Comparison of ENCODE assay signal across 11 cellular contexts in the genomic region with DNA sequence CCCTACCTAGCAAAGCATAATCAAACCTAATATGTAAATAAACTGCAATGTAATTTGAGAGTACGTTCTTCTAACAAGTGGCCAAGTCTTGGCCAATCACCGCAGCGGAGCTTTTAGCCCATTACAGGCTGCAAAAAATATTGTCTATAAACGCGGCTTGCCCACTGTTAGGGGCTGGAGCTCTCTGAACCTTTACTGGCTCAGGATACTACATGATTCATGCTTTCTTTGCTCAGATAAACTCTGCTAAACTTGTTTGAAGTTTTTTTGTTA. TPM values are rescaled to one million over a fixed set of nuclear protein-coding genes. Genes with fewer than 3 reads are reported as not detected.
DNase-seq lines count a peak whose midpoint lies in the region; ATAC-seq, FAIRE-seq and TF ChIP-seq lines count a peak whose summit lies in the region.
"Had no signal": no experiment of that assay in that cellular context is flagged by ENCODE, and none has a peak within 500 bp of the region (broad histone marks: within the 10 kb centered on the region; RNA-seq: fewer than 3 reads in every experiment).

No MANE protein-coding gene starts in this region.

- no peak overlapping the region for H3K27ac ChIP-seq in CD8-positive, alpha-beta memory T cell (ENCODE audit: low read depth, low read length)
- peak overlapping the region; percentile 87 for H3K27ac ChIP-seq in naive thymus-derived CD4-positive, alpha-beta T cell (ENCODE audit: low read depth, low read length)
- no peak overlapping the region for H3K27ac ChIP-seq in kidney (ENCODE audit: low read depth in 2 of 2, low read length in 2 of 2)

- no peaks in the 10 kb centered on the region for H3K27me3 ChIP-seq in CD8-positive, alpha-beta memory T cell (ENCODE audit: insufficient read depth, low read length, poor library complexity, severe bottlenecking)
- no peaks in the 10 kb centered on the region for H3K27me3 ChIP-seq in naive thymus-derived CD4-positive, alpha-beta T cell (ENCODE audit: control insufficient read depth in 2 of 2, insufficient read depth in 2 of 2, low read length in 2 of 2)

- DNase-seq in CD8-positive, alpha-beta memory T cell, result no peak
- DNase-seq in HEK293T (ENCODE audit: extremely low spot score) (peak; percentile 42), kidney (no peak), kidney tubule cell (ENCODE audit: low spot score) (no peak)
- DNase-seq in naive thymus-derived CD4-positive, alpha-beta T cell, result no peak
- DNase-seq in stimulated activated CD8-positive, alpha-beta memory T cell treated with anti-CD3 and anti-CD28 coated beads, Interleukin-4, amount 100 ng/mL, for 48 hours, result no peak
- DNase-seq: activated CD4-positive, alpha-beta T cell treated with anti-CD3 and anti-CD28 coated beads for 4 hours; aorta had no signal

- H3K4me1 Mint-ChIP-seq in CD8-positive, alpha-beta memory T cell, result peaks cover 34 to 70% (median 41%) of the 10 kb centered on the region in 3 donors
- peaks cover 51% of the 10 kb centered on the region for H3K4me1 Mint-ChIP-seq in activated naive CD8-positive, alpha-beta T cell (ENCODE audit: low read depth)
- H3K4me1 Mint-ChIP-seq in naive thymus-derived CD4-positive, alpha-beta T cell, result peaks cover 24 to 78% (median 62%) of the 10 kb centered on the region in 7 donors

- no peaks in the 10 kb centered on the region for H3K9me3 Mint-ChIP-seq in CD8-positive, alpha-beta memory T cell
- no peaks in the 10 kb centered on the region for H3K9me3 Mint-ChIP-seq in activated naive CD8-positive, alpha-beta T cell (ENCODE audit: low read depth)
- no peaks in the 10 kb centered on the region for H3K9me3 Mint-ChIP-seq in naive thymus-derived CD4-positive, alpha-beta T cell

- H3K4me3 ChIP-seq in CD8-positive, alpha-beta memory T cell (ENCODE audit: low read length), result peak overlapping the region; percentile 96
- H3K4me3 ChIP-seq in naive thymus-derived CD4-positive, alpha-beta T cell (ENCODE audit: low read length), result no peak overlapping the region
- peak overlapping the region in 1 of 2 donors; percentile 79 for H3K4me3 ChIP-seq in kidney (ENCODE audit: low read length in 2 of 2)

- peak overlapping the region in 4 of 7 donors; percentile 15 to 97 (median 72) for H3K4me3 Mint-ChIP-seq in CD8-positive, alpha-beta memory T cell
- H3K4me3 Mint-ChIP-seq in activated naive CD8-positive, alpha-beta T cell, result peak overlapping the region; percentile 14
- H3K4me3 Mint-ChIP-seq in naive thymus-derived CD4-positive, alpha-beta T cell, result peak overlapping the region in 8 of 10 donors; percentile 13 to 97 (median 90)

- intact Hi-C loops in naive thymus-derived CD4-positive, alpha-beta T cell (cut with micrococcal nuclease), result loop anchor here (1.0 to 10.0 kb wide), 9 partner anchors 16 to 1674 kb away; a partner anchor contains a TSS
- intact Hi-C loops in kidney (cut with DNase I), result no loop called here

- TF ChIP-seq CTCF in kidney (IDR thresholded peaks at IDR 0.05; ENCODE audit: borderline replicate concordance, extremely low read depth, insufficient read depth), result no peak

- POLR2A ChIA-PET in CD8-positive, alpha-beta memory T cell (lab: Charles Lee), result no interaction called here
- POLR2A ChIA-PET in HEK293T (lab: Yijun Ruan, JAX), result interaction anchor here (0.6 to 0.8 kb wide), 2 partner anchors 47 to 274 kb away, joined by 3 read pairs; no protein-coding TSS in a partner anchor
- POLR2A ChIA-PET in naive thymus-derived CD4-positive, alpha-beta T cell (lab: Charles Lee), result interaction anchor here (1.4 kb wide), 1 partner anchor 8 kb away, joined by 6 read pairs; no protein-coding TSS in a partner anchor

- H3K9ac ChIP-seq in kidney (ENCODE audit: low read length in 2 of 2), result no peak overlapping the region

- FAIRE-seq in kidney (lab: Jason Lieb, UNC), result no peak
- FAIRE-seq: G401.6 had no signal

- H3K9me3 ChIP-seq in CD8-positive, alpha-beta memory T cell (ENCODE audit: low read length), result no peaks in the 10 kb centered on the region
- no peaks in the 10 kb centered on the region for H3K9me3 ChIP-seq in naive thymus-derived CD4-positive, alpha-beta T cell (ENCODE audit: control insufficient read depth in 2 of 3, low read length in 3 of 3)
- no peaks in the 10 kb centered on the region for H3K9me3 ChIP-seq in kidney (ENCODE audit: control insufficient read depth in 1 of 2, low read length in 2 of 2)

- H3K4me1 ChIP-seq in CD8-positive, alpha-beta memory T cell (ENCODE audit: insufficient read depth, low read length), result peaks cover 25% of the 10 kb centered on the region
- H3K4me1 ChIP-seq in naive thymus-derived CD4-positive, alpha-beta T cell (ENCODE audit: control insufficient read depth in 2 of 2, insufficient read depth in 2 of 2, low read length in 2 of 2), result peaks cover 8 to 34% of the 10 kb centered on the region in 2 donors
- H3K4me1 ChIP-seq in kidney (ENCODE audit: control insufficient read depth in 1 of 2, insufficient read depth in 1 of 2, low read depth in 1 of 2, low read length in 2 of 2), result peaks cover 5 to 13% of the 10 kb centered on the region in 2 donors

- CTCF ChIA-PET in CD8-positive, alpha-beta memory T cell (lab: Charles Lee), result no interaction called here
- CTCF ChIA-PET in HEK293T (lab: Yijun Ruan, JAX), result no interaction called here
- CTCF ChIA-PET in naive thymus-derived CD4-positive, alpha-beta T cell (lab: Charles Lee), result interaction anchor here (0.5 kb wide), 1 partner anchor 155 kb away, joined by 4 read pairs; no protein-coding TSS in a partner anchor

- H3K27me3 Mint-ChIP-seq in CD8-positive, alpha-beta memory T cell, result no peaks in the 10 kb centered on the region
- no peaks in the 10 kb centered on the region for H3K27me3 Mint-ChIP-seq in activated naive CD8-positive, alpha-beta T cell
- H3K27me3 Mint-ChIP-seq in naive thymus-derived CD4-positive, alpha-beta T cell, result no peaks in the 10 kb centered on the region

- H3K27ac Mint-ChIP-seq in CD8-positive, alpha-beta memory T cell, result peak overlapping the region in 5 of 8 donors; percentile 40 to 97 (median 63)
- H3K27ac Mint-ChIP-seq in activated naive CD8-positive, alpha-beta T cell, result peak overlapping the region; percentile 71
- H3K27ac Mint-ChIP-seq in naive thymus-derived CD4-positive, alpha-beta T cell, result peak overlapping the region in 8 of 9 donors; percentile 43 to 97 (median 89)

- peaks cover 0 to 11% (median 0%) of the 10 kb centered on the region in 3 donors for H3K36me3 Mint-ChIP-seq in CD8-positive, alpha-beta memory T cell
- H3K36me3 Mint-ChIP-seq in activated naive CD8-positive, alpha-beta T cell, result no peaks in the 10 kb centered on the region
- peaks cover 0 to 1% (median 0%) of the 10 kb centered on the region in 5 donors for H3K36me3 Mint-ChIP-seq in naive thymus-derived CD4-positive, alpha-beta T cell

- ATAC-seq in naive thymus-derived CD4-positive, alpha-beta T cell, result no peak
- ATAC-seq in HG03442 (IDR thresholded peaks at IDR 0.05; ENCODE audit: unreplicated experiment), result no peak

- no peaks in the 10 kb centered on the region for H3K36me3 ChIP-seq in CD8-positive, alpha-beta memory T cell (ENCODE audit: insufficient read depth, low read length)
- peaks cover 0 to 4% (median 0%) of the 10 kb centered on the region in 3 experiments for H3K36me3 ChIP-seq in naive thymus-derived CD4-positive, alpha-beta T cell (ENCODE audit: control insufficient read depth in 2 of 3, insufficient read depth in 3 of 3, low read length in 3 of 3)
- H3K36me3 ChIP-seq in kidney (ENCODE audit: control insufficient read depth in 1 of 2, insufficient read depth in 2 of 2, low read length in 2 of 2), result no peaks in the 10 kb centered on the region

TF ChIP-seq in HEK293T, 16 proteins besides CTCF, POLR2A, EP300 and RAD21:
- TF ChIP-seq, protein P1, sequence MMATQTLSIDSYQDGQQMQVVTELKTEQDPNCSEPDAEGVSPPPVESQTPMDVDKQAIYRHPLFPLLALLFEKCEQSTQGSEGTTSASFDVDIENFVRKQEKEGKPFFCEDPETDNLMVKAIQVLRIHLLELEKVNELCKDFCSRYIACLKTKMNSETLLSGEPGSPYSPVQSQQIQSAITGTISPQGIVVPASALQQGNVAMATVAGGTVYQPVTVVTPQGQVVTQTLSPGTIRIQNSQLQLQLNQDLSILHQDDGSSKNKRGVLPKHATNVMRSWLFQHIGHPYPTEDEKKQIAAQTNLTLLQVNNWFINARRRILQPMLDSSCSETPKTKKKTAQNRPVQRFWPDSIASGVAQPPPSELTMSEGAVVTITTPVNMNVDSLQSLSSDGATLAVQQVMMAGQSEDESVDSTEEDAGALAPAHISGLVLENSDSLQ (IDR thresholded peaks at IDR 0.05), result no peak
- no peak for TF ChIP-seq SP1 (IDR thresholded peaks at IDR 0.05)
- no peak for TF ChIP-seq NFRKB (IDR thresholded peaks at IDR 0.05)
- no peak for TF ChIP-seq HDGF (IDR thresholded peaks at IDR 0.05; ENCODE audit: borderline replicate concordance)
- TF ChIP-seq BHLHE40 (IDR thresholded peaks at IDR 0.05; ENCODE audit: borderline replicate concordance), result no peak
- no peak for TF ChIP-seq SUZ12 (IDR thresholded peaks at IDR 0.05)
- TF ChIP-seq FOXM1 (IDR thresholded peaks at IDR 0.05; ENCODE audit: borderline replicate concordance), result no peak
- no peak for TF ChIP-seq L3MBTL2 (conservative IDR thresholded peaks at IDR 0.05)
- no peak for TF ChIP-seq ELF4 (IDR thresholded peaks at IDR 0.05)
- no peak for TF ChIP-seq FOXK2 (IDR thresholded peaks at IDR 0.05)
- TF ChIP-seq FOXA1 (IDR thresholded peaks at IDR 0.05), result no peak
- TF ChIP-seq CTBP1 (IDR thresholded peaks at IDR 0.05; ENCODE audit: borderline replicate concordance), result no peak
- TF ChIP-seq LEF1 (IDR thresholded peaks at IDR 0.05; ENCODE audit: borderline replicate concordance), result no peak
- TF ChIP-seq ARNT (IDR thresholded peaks at IDR 0.05), result no peak
- TF ChIP-seq TARDBP (IDR thresholded peaks at IDR 0.05), result no peak

RNA-seq across cellular contexts. Expression of a gene that starts 1.0 kb away (rescaled TPM):
- total RNA-seq in CD8-positive, alpha-beta memory T cell, result 10 to 100 TPM; 38.5 to 40.9 TPM
- 33.6 TPM for polyA plus RNA-seq in CD8-positive, alpha-beta memory T cell
- 10 to 100 TPM; 16.5 to 38.8 (median 29.7) TPM for total RNA-seq in naive thymus-derived CD4-positive, alpha-beta T cell
- polyA plus RNA-seq in naive thymus-derived CD4-positive, alpha-beta T cell, result 10 to 100 TPM; 43.0 to 45.1 TPM
- total RNA-seq in kidney, result 31.4 TPM
- 126 TPM for polyA plus RNA-seq in kidney (ENCODE audit: insufficient read depth, low read depth, low replicate concordance)

RNA-seq across cellular contexts. Expression of a gene that starts 57.4 kb away (rescaled TPM):
- 1 to 10 TPM; 2.7 to 2.9 TPM for total RNA-seq in CD8-positive, alpha-beta memory T cell
- 4.0 TPM for polyA plus RNA-seq in CD8-positive, alpha-beta memory T cell
- 10 to 100 TPM in 1 of 5 experiments, 1 to 10 TPM in 4; 3.8 to 11.4 (median 5.8) TPM for total RNA-seq in naive thymus-derived CD4-positive, alpha-beta T cell
- polyA plus RNA-seq in naive thymus-derived CD4-positive, alpha-beta T cell, result 1 to 10 TPM; 2.8 to 6.2 TPM
- 5.9 TPM for total RNA-seq in kidney
- polyA plus RNA-seq in kidney (ENCODE audit: insufficient read depth, low read depth, low replicate concordance), result 6.3 TPM

Comparison
In these comparisons a context has a peak if more than half of its experiments do, and no peak if none do; other contexts are left out.
1. H3K4me3 Mint-ChIP-seq: peak in every context shown above with its lines; median percentile 90 in naive thymus-derived CD4-positive, alpha-beta T cell; 72 in CD8-positive, alpha-beta memory T cell; 14 in activated naive CD8-positive, alpha-beta T cell.